Comparison of ENCODE assay signal across 27 cellular contexts in the genomic region with DNA sequence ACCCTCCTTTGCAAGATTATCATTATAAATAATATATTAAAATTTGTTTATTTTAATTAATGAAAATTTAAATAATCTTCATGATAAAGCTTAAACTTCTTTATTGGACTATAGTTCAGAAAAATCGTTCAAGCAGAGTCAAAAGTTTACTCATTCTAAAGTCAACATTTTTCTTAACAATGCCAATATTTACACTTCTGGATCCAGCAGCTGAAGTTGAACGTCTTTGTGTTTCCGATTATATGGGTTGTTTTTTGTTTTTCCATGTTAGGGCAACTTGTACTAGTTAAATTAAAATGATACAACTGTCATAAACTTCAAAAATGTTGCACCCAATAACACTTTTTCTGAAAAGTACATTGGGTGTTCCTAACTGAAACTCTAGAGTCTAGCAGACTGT. TPM values are rescaled to one million over a fixed set of nuclear protein-coding genes. Genes with fewer than 3 reads are reported as not detected.
A peak's percentile ranks its signal among the peaks of the same experiment; 100 is the strongest.
DNase-seq lines count a peak whose midpoint lies in the region; FAIRE-seq and TF ChIP-seq lines count a peak whose summit lies in the region.
"Had no signal": no experiment of that assay in that cellular context is flagged by ENCODE, and none has a peak within 500 bp of the region (broad histone marks: within the 10 kb centered on the region; RNA-seq: fewer than 3 reads in every experiment).

No MANE protein-coding gene starts in this region.

- peak overlapping the region; percentile 73 for H3K4me2 ChIP-seq in BLaER1
- peak overlapping the region; percentile 5 for H3K4me2 ChIP-seq in hepatocyte
- no peak overlapping the region for H3K4me2 ChIP-seq in H9 (ENCODE audit: insufficient read depth, insufficient read length, low read length)

- peak overlapping the region; percentile 56 to 99 (median 92) for H3K27ac Mint-ChIP-seq in CD8-positive, alpha-beta memory T cell
- 0 out of 7 replicates have a peak overlapping the region, but pooled peaks of 1 of the 3 experiments have one; percentile 25 for H3K27ac Mint-ChIP-seq in H9

- H4K20me1 ChIP-seq in BLaER1 (peaks cover 15% of the 10 kb centered on the region; the same call in 1 of the 2 replicates), hepatocyte (ENCODE audit: insufficient read depth, poor library complexity, severe bottlenecking) (peaks cover 6% of the 10 kb centered on the region), H9 (ENCODE audit: control insufficient read depth, insufficient read depth, insufficient read length) (no peaks in the 10 kb centered on the region)

- no peak overlapping the region for H2BK120ac ChIP-seq in H9 (ENCODE audit: low read depth, low read length, poor library complexity, severe bottlenecking)

- 44% methylated on average over 3 of the region's 3 CpGs for WGBS in hepatocyte (ENCODE audit: low lambda C conversion rate, missing lambda C conversion rate)
- no CpG with 5 or more reads among the region's 3 CpGs for WGBS in H9 (ENCODE audit: extremely low coverage, insufficient read length, low lambda C conversion rate)

- H3K14ac ChIP-seq in H9 (ENCODE audit: insufficient read depth, low read length): no peak overlapping the region

- H3K27me3 ChIP-seq in BLaER1 (no peaks in the 10 kb centered on the region), hepatocyte (no peaks in the 10 kb centered on the region), dorsolateral prefrontal cortex (no peaks in the 10 kb centered on the region), H9 (ENCODE audit: insufficient read depth, low read length) (no peaks in the 10 kb centered on the region)
- H3K27me3 ChIP-seq in CD8-positive, alpha-beta memory T cell (ENCODE audit: insufficient read depth, low read length, poor library complexity, severe bottlenecking): no peaks in the 10 kb centered on the region
- H3K27me3 ChIP-seq: uterus had no signal

- H2BK20ac ChIP-seq in H9 (ENCODE audit: low read depth, low read length, poor library complexity, severe bottlenecking): no peak overlapping the region

- H3K36me3 ChIP-seq in BLaER1 (peaks cover 13% of the 10 kb centered on the region), hepatocyte (replicated peaks; ENCODE audit: insufficient read depth, low read depth) (no peaks in the 10 kb centered on the region)
- H3K36me3 ChIP-seq in CD8-positive, alpha-beta memory T cell (ENCODE audit: insufficient read depth, low read length): no peaks in the 10 kb centered on the region
- H3K36me3 ChIP-seq: thoracic aorta, uterus had no signal

- no peaks in the 10 kb centered on the region for H3K79me1 ChIP-seq in H9 (ENCODE audit: insufficient read depth, low read depth, low read length, poor library complexity, severe bottlenecking)

- H3K4me3 ChIP-seq in BLaER1: no peak overlapping the region
- H3K4me3 ChIP-seq in CD8-positive, alpha-beta memory T cell (ENCODE audit: low read length): no peak overlapping the region
- no peak overlapping the region for H3K4me3 ChIP-seq in hepatocyte
- H3K4me3 ChIP-seq in dorsolateral prefrontal cortex: no peak overlapping the region
- H3K4me3 ChIP-seq: K562, skin epidermis, thoracic aorta, uterus had no signal

- no peak overlapping the region for H3K23ac ChIP-seq in H9 (ENCODE audit: insufficient read length, low read depth, low read length)

- no peak for DNase-seq in CD8-positive, alpha-beta memory T cell
- DNase-seq in RCC 7860 (ENCODE audit: low spot score) (no peak), hepatocyte (ENCODE audit: low spot score) (no peak), GM19239 (ENCODE audit: insufficient read length, low spot score) (no peak), dorsolateral prefrontal cortex (no peak), H9 (no peak), mucosa of gallbladder (ENCODE audit: low spot score) (no peak)
- DNase-seq: activated CD4-positive, alpha-beta T cell treated with anti-CD3 and anti-CD28 coated beads for 48 hours; activated T-cell treated with anti-CD3 and anti-CD28 coated beads, Interleukin-2, amount 50 U/mL, for 48 hours; CD4-positive, CD25-positive, alpha-beta regulatory T cell; cerebellar nuclear complex; GDM1; H7; left ventricle myocardium superior; naive B cell; NCI-H1417 treated with DMSO at 0.1 percent for 48 hours; NCI-H2081 treated with DMSO at 0.1 percent for 48 hours; NCI-H345; stimulated activated naive CD8-positive, alpha-beta T cell treated with anti-CD3 and anti-CD28 coated beads, Interleukin-15, Interleukin-2, amounts not matched to agents 100 U/mL and 50 U/mL, for 24 hours; T-helper 2 cell; uterus had no signal

- FAIRE-seq in RCC 7860 (lab: Jason Lieb, UNC): peak; percentile 18
- FAIRE-seq in GM19239 (lab: Jason Lieb, UNC): no peak
- FAIRE-seq: islet of Langerhans, K562 had no signal

- H2BK15ac ChIP-seq in H9 (ENCODE audit: low read depth, low read length): no peak overlapping the region

- no peak for TF ChIP-seq CTCF in hepatocyte (IDR thresholded peaks at IDR 0.05; ENCODE audit: poor library complexity)
- no peak for TF ChIP-seq CTCF in dorsolateral prefrontal cortex (IDR thresholded peaks at IDR 0.05 in 54 of 56, conservative IDR thresholded peaks at IDR 0.05 in 2 of 56; ENCODE audit: low read depth in 1 of 56, partially characterized antibody in 56 of 56)
- no peak for TF ChIP-seq CTCF in H9 (conservative IDR thresholded peaks at IDR 0.05)

- no peak overlapping the region for H3K56ac ChIP-seq in H9 (ENCODE audit: insufficient read length, low read depth, low read length)

- peaks cover 20 to 27% (median 21%) of the 10 kb centered on the region in 3 donors for H3K4me1 Mint-ChIP-seq in CD8-positive, alpha-beta memory T cell
- H3K4me1 Mint-ChIP-seq in H9: peaks cover 9 to 29% of the 10 kb centered on the region in 2 experiments

- intact Hi-C loops in dorsolateral prefrontal cortex (cut with DNase I): no loop called here

- H3T11ph ChIP-seq in H9 (ENCODE audit: low read length): no peak overlapping the region

- no peaks in the 10 kb centered on the region for H3K23me2 ChIP-seq in H9 (ENCODE audit: insufficient read length, low read depth, low read length, poor library complexity, severe bottlenecking)

- no peak overlapping the region; the same call in 1 of the 2 replicates for H3K27ac ChIP-seq in BLaER1
- no peak overlapping the region for H3K27ac ChIP-seq in CD8-positive, alpha-beta memory T cell (ENCODE audit: low read depth, low read length)
- peak overlapping the region; percentile 20 for H3K27ac ChIP-seq in hepatocyte
- no peak overlapping the region for H3K27ac ChIP-seq in dorsolateral prefrontal cortex
- no peak overlapping the region for H3K27ac ChIP-seq in H9 (ENCODE audit: insufficient read length, low read depth, low read length)
- H3K27ac ChIP-seq: RWPE1, thoracic aorta, uterus had no signal

- no peaks in the 10 kb centered on the region for H3K36me3 Mint-ChIP-seq in CD8-positive, alpha-beta memory T cell
- H3K36me3 Mint-ChIP-seq in H9 (ENCODE audit: insufficient read depth in 1 of 3, low read depth in 3 of 3): peaks cover 12 to 17% (median 15%) of the 10 kb centered on the region in 3 experiments
- H3K36me3 Mint-ChIP-seq: CD4-positive, CD25-positive, alpha-beta regulatory T cell; naive B cell had no signal

- H2AK5ac ChIP-seq in H9 (ENCODE audit: insufficient read length, low read length): no peak overlapping the region

- H3K27me3 Mint-ChIP-seq in CD8-positive, alpha-beta memory T cell: peaks cover 0 to 1% of the 10 kb centered on the region in 2 donors
- H3K27me3 Mint-ChIP-seq in H9 (ENCODE audit: low read depth): no peaks in the 10 kb centered on the region
- H3K27me3 Mint-ChIP-seq: naive B cell had no signal

- peaks cover 74% of the 10 kb centered on the region for H3K4me1 ChIP-seq in BLaER1
- peaks cover 22% of the 10 kb centered on the region for H3K4me1 ChIP-seq in CD8-positive, alpha-beta memory T cell (ENCODE audit: insufficient read depth, low read length)
- H3K4me1 ChIP-seq in hepatocyte (ENCODE audit: insufficient read depth): peaks cover 10% of the 10 kb centered on the region
- no peaks in the 10 kb centered on the region; the same call in 1 of the 2 replicates for H3K4me1 ChIP-seq in H9 (ENCODE audit: insufficient read depth, low read length)
- H3K4me1 ChIP-seq: uterus had no signal

- H3K4ac ChIP-seq in H9 (ENCODE audit: low read depth, low read length): no peak overlapping the region

- H3K18ac ChIP-seq in H9 (ENCODE audit: insufficient read length, low read depth, low read length): no peak overlapping the region

- CTCF ChIA-PET in CD8-positive, alpha-beta memory T cell (lab: Charles Lee): no interaction called here

- POLR2A ChIA-PET in CD8-positive, alpha-beta memory T cell (lab: Charles Lee): no interaction called here

- no peaks in the 10 kb centered on the region for H3K9me3 Mint-ChIP-seq in CD8-positive, alpha-beta memory T cell
- peaks cover 0 to 10% of the 10 kb centered on the region in 2 experiments; a peak in 1 of 5 replicates for H3K9me3 Mint-ChIP-seq in H9
- H3K9me3 Mint-ChIP-seq: CD4-positive, CD25-positive, alpha-beta regulatory T cell had no signal

- H4K91ac ChIP-seq in H9 (ENCODE audit: insufficient read length, low read depth, low read length): no peak overlapping the region

- peaks cover 94% of the 10 kb centered on the region for H3K79me2 ChIP-seq in hepatocyte
- peaks cover 25% of the 10 kb centered on the region; the same call in 1 of the 2 replicates for H3K79me2 ChIP-seq in H9 (ENCODE audit: insufficient read depth, low read length)

- no peak overlapping the region for H3K9ac ChIP-seq in BLaER1
- no peak overlapping the region for H3K9ac ChIP-seq in H9 (ENCODE audit: extremely low read depth, insufficient read length, low read length)

- no peak overlapping the region for H2BK12ac ChIP-seq in H9 (ENCODE audit: insufficient read length, low read depth, low read length)

- H3K4me3 Mint-ChIP-seq in CD8-positive, alpha-beta memory T cell: peak overlapping the region in 1 of 7 donors; percentile 60
- H3K4me3 Mint-ChIP-seq in H9: no peak overlapping the region

- no peak overlapping the region for H2BK5ac ChIP-seq in H9 (ENCODE audit: insufficient read length, low read length)

- H4K8ac ChIP-seq in H9 (replicated peaks; ENCODE audit: insufficient read length, low read depth, low read length): no peak overlapping the region

- H3K9me3 ChIP-seq in BLaER1: peaks cover 28% of the 10 kb centered on the region
- H3K9me3 ChIP-seq in CD8-positive, alpha-beta memory T cell (ENCODE audit: low read length): no peaks in the 10 kb centered on the region
- H3K9me3 ChIP-seq in hepatocyte (ENCODE audit: low read depth): no peaks in the 10 kb centered on the region
- no peaks in the 10 kb centered on the region for H3K9me3 ChIP-seq in H9 (ENCODE audit: control insufficient read depth, low read depth, low read length)
- H3K9me3 ChIP-seq: thoracic aorta, uterus had no signal

- H2AFZ ChIP-seq in hepatocyte: no peak overlapping the region
- H2AFZ ChIP-seq in H9 (ENCODE audit: low read length): no peak overlapping the region

- H4K5ac ChIP-seq in H9 (ENCODE audit: insufficient read length, low read depth, low read length): no peak overlapping the region

- H3K9me2 ChIP-seq in hepatocyte (replicated peaks; ENCODE audit: insufficient read depth): no peaks in the 10 kb centered on the region

RNA-seq across cellular contexts. Expression of a gene that starts 43.8 kb away (rescaled TPM):
- under 1 TPM; 0.20 TPM for total RNA-seq in CD8-positive, alpha-beta memory T cell
- 0.49 TPM for polyA plus RNA-seq in CD8-positive, alpha-beta memory T cell
- total RNA-seq in hepatocyte (51.0 and 65.9 TPM in 2 replicates), dorsolateral prefrontal cortex (100 to 1,000 TPM in 97 of 120 experiments, 10 to 100 TPM in 23; 74.7 to 208 (median 113) TPM), H9 (2021) (106 and 108 TPM in 2 replicates), mucosa of gallbladder (106 TPM)
- polyA plus RNA-seq in hepatocyte: 47.6 and 53.4 TPM in 2 replicates

Comparison
In these comparisons a context has a peak if more than half of its experiments do, and no peak if none do; other contexts are left out.
1. RNA of a gene that starts 43.8 kb away (total RNA-seq): 74.7 to 208 TPM in dorsolateral prefrontal cortex, 106 to 108 TPM in H9, 106 TPM in mucosa of gallbladder (single experiment) and 51.0 to 65.9 TPM in hepatocyte; 0.20 TPM in CD8-positive, alpha-beta memory T cell; every median in the first group is over 10 times any median in the second.